In genomic region chr9:136328011-136328621, GRCh38 we compare ENCODE assay signal across 9 cellular contexts. TPM values are rescaled to one million over a fixed set of nuclear protein-coding genes. Genes with fewer than 3 reads are reported as not detected.
DNase-seq lines count a peak whose midpoint lies in the region; ATAC-seq, FAIRE-seq and TF ChIP-seq lines count a peak whose summit lies in the region.
"Had no signal": no experiment of that assay in that cellular context is flagged by ENCODE, and none has a peak within 500 bp of the region (broad histone marks: within the 10 kb centered on the region; RNA-seq: fewer than 3 reads in every experiment).

No MANE protein-coding gene starts in this region.

- POLR2A ChIA-PET in Caco-2 (lab: Charles Lee) (interaction anchor here (1.5 kb wide), 1 partner anchor 35 kb away, joined by 8 read pairs; no protein-coding TSS in a partner anchor), endothelial cell of umbilical vein (lab: Charles Lee) (no interaction called here)

- intact Hi-C loops in Caco-2 (cut with micrococcal nuclease; ENCODE audit: unreplicated experiment), result loop anchor here (5.0 kb wide), 1 partner anchor 34 kb away; the partner anchor contains the start of gene DNLZ
- intact Hi-C loops in endothelial cell of umbilical vein (cut with micrococcal nuclease), result no loop called here
- intact Hi-C loops in pancreas (cut with DNase I), result no loop called here

- no peaks in the 10 kb centered on the region for H4K20me1 ChIP-seq in endothelial cell of umbilical vein (replicated peaks; ENCODE audit: control insufficient read depth, extremely low read depth, insufficient read depth, low read length)

- H3K36me3 ChIP-seq in Caco-2 (ENCODE audit: control insufficient read depth, insufficient read depth, low read length) (no peaks in the 10 kb centered on the region), endothelial cell of umbilical vein (ENCODE audit: control insufficient read depth in 2 of 2, extremely low read depth in 1 of 2, insufficient read depth in 2 of 2, low read length in 2 of 2) (no peaks in the 10 kb centered on the region), pancreas (no peaks in the 10 kb centered on the region)

- H3K27ac Mint-ChIP-seq in Caco-2 (ENCODE audit: unreplicated experiment), result peak overlapping the region; percentile 12

- dilution Hi-C loops in endothelial cell of umbilical vein (cut with MboI; ENCODE audit: extremely low pct_ligation_motif_present, low sequenced_read_pairs), result no loop called here

- no peak for TF ChIP-seq POLR2A in endothelial cell of umbilical vein (IDR thresholded peaks at IDR 0.05; ENCODE audit: low read depth, low read length)

- FAIRE-seq in endothelial cell of umbilical vein (lab: Jason Lieb, UNC), result no peak
- FAIRE-seq in pancreas (lab: Jason Lieb, UNC), result no peak
- FAIRE-seq in HTR-8/SVneo (lab: Jason Lieb, UNC), result no peak

- H3K36me3 Mint-ChIP-seq in Caco-2 (ENCODE audit: insufficient read depth, unreplicated experiment), result peaks cover 12% of the 10 kb centered on the region

- H3K27me3 ChIP-seq in Caco-2 (replicated peaks; ENCODE audit: control insufficient read depth, insufficient read depth, low read length) (no peaks in the 10 kb centered on the region), endothelial cell of umbilical vein (ENCODE audit: control insufficient read depth in 2 of 2, insufficient read depth in 2 of 2, low read length in 2 of 2) (no peaks in the 10 kb centered on the region), pancreas (no peaks in the 10 kb centered on the region)

- H3K9ac ChIP-seq in endothelial cell of umbilical vein (replicated peaks; ENCODE audit: extremely low read depth, insufficient read depth, low read length), result peak overlapping the region; percentile 87

- peak overlapping the region; percentile 63 for H3K4me3 ChIP-seq in Caco-2 (ENCODE audit: low read depth, low read length)
- H3K4me3 ChIP-seq in endothelial cell of umbilical vein (replicated peaks in 1 of 3; ENCODE audit: insufficient read depth in 1 of 3, low read depth in 1 of 3, low read length in 3 of 3), result peak overlapping the region; percentile 66 to 80 (median 71)
- peak overlapping the region; percentile 37 to 63 (median 52) for H3K4me3 ChIP-seq in pancreas

- no TSS peak for BruUV-seq in Caco-2 (replicated peaks; lab: Mats Ljungman, UMichigan)
- TSS peak; percentile 51 for BruUV-seq in endothelial cell of umbilical vein (replicated peaks; lab: Mats Ljungman, UMichigan)

- H3K9me3 ChIP-seq in Caco-2 (no peaks in the 10 kb centered on the region), endothelial cell of umbilical vein (replicated peaks; ENCODE audit: control insufficient read depth, insufficient read depth, low read length) (no peaks in the 10 kb centered on the region), pancreas (no peaks in the 10 kb centered on the region)

- peaks cover 34% of the 10 kb centered on the region for H3K4me1 ChIP-seq in Caco-2
- peaks cover 20% of the 10 kb centered on the region for H3K4me1 ChIP-seq in endothelial cell of umbilical vein (ENCODE audit: control insufficient read depth, extremely low read depth, insufficient read depth, low read length)
- peaks cover 5 to 10% (median 7%) of the 10 kb centered on the region in 3 donors for H3K4me1 ChIP-seq in pancreas

- peak overlapping the region; percentile 58 for H3K27ac ChIP-seq in endothelial cell of umbilical vein (ENCODE audit: insufficient read depth, low read depth, low read length)
- H3K27ac ChIP-seq in pancreas, result peak overlapping the region in 1 of 4 donors; percentile 16

- H2AFZ ChIP-seq in endothelial cell of umbilical vein (ENCODE audit: low read depth, low read length), result no peak overlapping the region

- H3K4me2 ChIP-seq in endothelial cell of umbilical vein (ENCODE audit: insufficient read depth, low read length), result peak overlapping the region; percentile 94

- H3K79me2 ChIP-seq in endothelial cell of umbilical vein (ENCODE audit: control insufficient read depth, insufficient read depth, low read length), result peaks cover 37% of the 10 kb centered on the region

- TF ChIP-seq CTCF in Caco-2 (IDR thresholded peaks at IDR 0.05; ENCODE audit: insufficient read depth in 1 of 2, low read depth in 1 of 2, low read length in 1 of 2, severe bottlenecking in 1 of 2, unreplicated experiment in 1 of 2), result no peak
- no peak for TF ChIP-seq CTCF in endothelial cell of umbilical vein (IDR thresholded peaks at IDR 0.05; ENCODE audit: extremely low read depth in 1 of 2, insufficient read depth in 1 of 2, low read depth in 1 of 2, low read length in 2 of 2)
- no peak for TF ChIP-seq CTCF in pancreas (IDR thresholded peaks at IDR 0.05)

- no peaks in the 10 kb centered on the region for H3K27me3 Mint-ChIP-seq in Caco-2 (ENCODE audit: insufficient read depth, unreplicated experiment)

- no peaks in the 10 kb centered on the region for H3K9me1 ChIP-seq in endothelial cell of umbilical vein (replicated peaks; ENCODE audit: control insufficient read depth, extremely low read depth, insufficient read depth, low read length)

- peak; percentile 6 to 44 (median 28) for ATAC-seq in pancreas

- H3K4me3 Mint-ChIP-seq in Caco-2 (ENCODE audit: unreplicated experiment), result peak overlapping the region; percentile 68

- CTCF ChIA-PET in Caco-2 (lab: Charles Lee), result no interaction called here
- CTCF ChIA-PET in endothelial cell of umbilical vein (lab: Charles Lee), result interaction anchor here (0.8 to 2.8 kb wide), 3 partner anchors 10 to 35 kb away, joined by 3 to 13 read pairs (median 3); no protein-coding TSS in a partner anchor

- H3K4me1 Mint-ChIP-seq in Caco-2 (ENCODE audit: low read depth, unreplicated experiment), result peaks cover 6% of the 10 kb centered on the region

- DNase-seq in Caco-2, result no peak
- DNase-seq in NCI-H69 (lab: John Stamatoyannopoulos, UW), result peak; percentile 86
- DNase-seq in endothelial cell of umbilical vein (ENCODE audit: low read depth, low spot score), result no peak
- DNase-seq in pancreas, result peak in 4 of 6 donors; percentile 57 to 87 (median 72)
- DNase-seq in HTR-8/SVneo (ENCODE audit: insufficient read length, low spot score), result no peak
- DNase-seq in NCI-H82 treated with DMSO at 0.1 percent for 48 hours (lab: John Stamatoyannopoulos, UW; ENCODE audit: unreplicated experiment), result no peak
- no peak for DNase-seq in GM19238 (ENCODE audit: insufficient read length, low spot score)
- no peak for DNase-seq in cerebellum (ENCODE audit: low spot score)

- no peaks in the 10 kb centered on the region for H3K9me3 Mint-ChIP-seq in Caco-2 (ENCODE audit: unreplicated experiment)

- 44 to 46% methylated on average over 13 of the region's 13 CpGs for WGBS in pancreas, 2 donors

TF ChIP-seq in endothelial cell of umbilical vein, 7 proteins besides CTCF, POLR2A, EP300 and RAD21:
- no peak for TF ChIP-seq POLR2AphosphoS5 (IDR thresholded peaks at IDR 0.05; ENCODE audit: insufficient read depth, low read depth, low read length)
- no peak for TF ChIP-seq FOS (IDR thresholded peaks at IDR 0.05; ENCODE audit: borderline replicate concordance, insufficient read depth, low read length)
- no peak for TF ChIP-seq EZH2 (IDR thresholded peaks at IDR 0.05; ENCODE audit: borderline replicate concordance, low read depth, low read length, severe bottlenecking)

RNA-seq across cellular contexts. Expression of gene GPSM1, which starts 0.8 kb away (rescaled TPM):
- total RNA-seq in Caco-2 (2022), result 25.7 and 26.5 TPM in 2 replicates
- 42.8 and 47.1 TPM in 2 replicates for total RNA-seq in endothelial cell of umbilical vein
- polyA plus RNA-seq in endothelial cell of umbilical vein, result 34.6 and 40.3 TPM in 2 replicates
- 16.7 and 24.9 TPM in 2 replicates for polyA plus RNA-seq in endothelial cell of umbilical vein (2011; cell fraction: cytosol; rRNA removed)
- polyA plus RNA-seq in endothelial cell of umbilical vein (2011; cell fraction: nucleus; rRNA removed), result 81.4 and 102 TPM in 2 replicates
- polyA plus RNA-seq in endothelial cell of umbilical vein (2012), result 22.3 and 40.4 TPM in 2 replicates
- 12.5 and 17.5 TPM in 2 replicates for polyA minus RNA-seq in endothelial cell of umbilical vein
- 7.5 TPM for polyA minus RNA-seq in endothelial cell of umbilical vein (2011; cell fraction: cytosol; rRNA and poly(A)+ RNA removed)
- polyA minus RNA-seq in endothelial cell of umbilical vein (2011; cell fraction: nucleus; rRNA and poly(A)+ RNA removed), result 20.3 and 41.3 TPM in 2 replicates
- total RNA-seq in pancreas, result 10 to 100 TPM in 4 of 6 donors, 1 to 10 TPM in 2; 6.8 to 22.7 (median 11.5) TPM
- 10 to 100 TPM; 33.7 to 54.4 TPM for polyA plus RNA-seq in pancreas
- total RNA-seq in cerebellum, result 48.0 TPM

RNA-seq across cellular contexts. Expression of gene CCDC187, which starts 24.2 kb away (rescaled TPM):
- total RNA-seq in Caco-2 (2022) (0.09 and 0.11 TPM in 2 replicates), endothelial cell of umbilical vein (not detected in 2 replicates), pancreas (under 1 TPM; 0.14 to 0.58 (median 0.36) TPM), cerebellum (0.09 TPM)
- polyA plus RNA-seq in endothelial cell of umbilical vein (not detected in 2 replicates), pancreas (1 to 10 TPM; 2.0 to 2.6 TPM)
- polyA plus RNA-seq in endothelial cell of umbilical vein (2011; cell fraction: cytosol; rRNA removed), result not detected in 2 replicates
- polyA plus RNA-seq in endothelial cell of umbilical vein (2011; cell fraction: nucleus; rRNA removed), result not detected in 2 replicates
- polyA plus RNA-seq in endothelial cell of umbilical vein (2012), result not detected in 2 replicates
- not detected in 2 replicates for polyA minus RNA-seq in endothelial cell of umbilical vein
- polyA minus RNA-seq in endothelial cell of umbilical vein (2011; cell fraction: cytosol; rRNA and poly(A)+ RNA removed), result 0.41 TPM
- not detected in 2 replicates for polyA minus RNA-seq in endothelial cell of umbilical vein (2011; cell fraction: nucleus; rRNA and poly(A)+ RNA removed)
- polyA plus RNA-seq: liver had no signal

RNA-seq across cellular contexts. Expression of gene DNLZ, which starts 35.4 kb away (rescaled TPM):
- total RNA-seq in Caco-2 (2022) (27.1 and 29.1 TPM in 2 replicates), endothelial cell of umbilical vein (26.9 and 27.5 TPM in 2 replicates), pancreas (10 to 100 TPM; 10.1 to 26.8 (median 14.4) TPM), cerebellum (6.5 TPM)
- polyA plus RNA-seq in endothelial cell of umbilical vein (23.0 and 38.4 TPM in 2 replicates), pancreas (10 to 100 TPM; 14.1 to 19.4 TPM)
- polyA plus RNA-seq in endothelial cell of umbilical vein (2011; cell fraction: cytosol; rRNA removed), result 12.6 and 14.5 TPM in 2 replicates
- polyA plus RNA-seq in endothelial cell of umbilical vein (2011; cell fraction: nucleus; rRNA removed), result 7.0 and 8.5 TPM in 2 replicates
- 12.0 and 12.5 TPM in 2 replicates for polyA plus RNA-seq in endothelial cell of umbilical vein (2012)
- 2.1 and 2.6 TPM in 2 replicates for polyA minus RNA-seq in endothelial cell of umbilical vein
- 6.8 TPM for polyA minus RNA-seq in endothelial cell of umbilical vein (2011; cell fraction: cytosol; rRNA and poly(A)+ RNA removed)
- 1.7 and 3.0 TPM in 2 replicates for polyA minus RNA-seq in endothelial cell of umbilical vein (2011; cell fraction: nucleus; rRNA and poly(A)+ RNA removed)

RNA-seq across cellular contexts. Expression of gene CARD9, which starts 45.4 kb away (rescaled TPM):
- 1.7 and 2.6 TPM in 2 replicates for total RNA-seq in Caco-2 (2022)
- total RNA-seq in endothelial cell of umbilical vein, result 0.16 and 0.71 TPM in 2 replicates
- 0.19 and 0.22 TPM in 2 replicates for polyA plus RNA-seq in endothelial cell of umbilical vein
- 0.13 and 0.23 TPM in 2 replicates for polyA plus RNA-seq in endothelial cell of umbilical vein (2011; cell fraction: cytosol; rRNA removed)
- polyA plus RNA-seq in endothelial cell of umbilical vein (2011; cell fraction: nucleus; rRNA removed), result 0.83 and 0.88 TPM in 2 replicates
- polyA plus RNA-seq in endothelial cell of umbilical vein (2012), result 0.43 and 0.74 TPM in 2 replicates
- 0.28 and 0.39 TPM in 2 replicates for polyA minus RNA-seq in endothelial cell of umbilical vein
- polyA minus RNA-seq in endothelial cell of umbilical vein (2011; cell fraction: cytosol; rRNA and poly(A)+ RNA removed), result 2.0 TPM
- polyA minus RNA-seq in endothelial cell of umbilical vein (2011; cell fraction: nucleus; rRNA and poly(A)+ RNA removed), result 0.34 and 0.43 TPM in 2 replicates
- 1 to 10 TPM in 2 of 6 donors, under 1 TPM in 4; 0.23 to 5.1 (median 0.86) TPM for total RNA-seq in pancreas
- polyA plus RNA-seq in pancreas, result 1 to 10 TPM; 1.3 to 2.9 TPM
- 1.9 TPM for total RNA-seq in cerebellum

Comparison
In these comparisons a context has a peak if more than half of its experiments do, and no peak if none do; other contexts are left out.
1. DNase-seq: peak in NCI-H69 (single experiment) and pancreas (4 of 6); none in Caco-2 (0 of 2), endothelial cell of umbilical vein (single experiment), HTR-8/SVneo (single experiment), NCI-H82 treated with DMSO at 0.1 percent for 48 hours (single experiment), GM19238 (single experiment) and cerebellum (single experiment).
2. Peak in every context shown above with its lines, with median percentiles within 50 percentile points of each other: H3K4me3 ChIP-seq.